In the genomic region with DNA sequence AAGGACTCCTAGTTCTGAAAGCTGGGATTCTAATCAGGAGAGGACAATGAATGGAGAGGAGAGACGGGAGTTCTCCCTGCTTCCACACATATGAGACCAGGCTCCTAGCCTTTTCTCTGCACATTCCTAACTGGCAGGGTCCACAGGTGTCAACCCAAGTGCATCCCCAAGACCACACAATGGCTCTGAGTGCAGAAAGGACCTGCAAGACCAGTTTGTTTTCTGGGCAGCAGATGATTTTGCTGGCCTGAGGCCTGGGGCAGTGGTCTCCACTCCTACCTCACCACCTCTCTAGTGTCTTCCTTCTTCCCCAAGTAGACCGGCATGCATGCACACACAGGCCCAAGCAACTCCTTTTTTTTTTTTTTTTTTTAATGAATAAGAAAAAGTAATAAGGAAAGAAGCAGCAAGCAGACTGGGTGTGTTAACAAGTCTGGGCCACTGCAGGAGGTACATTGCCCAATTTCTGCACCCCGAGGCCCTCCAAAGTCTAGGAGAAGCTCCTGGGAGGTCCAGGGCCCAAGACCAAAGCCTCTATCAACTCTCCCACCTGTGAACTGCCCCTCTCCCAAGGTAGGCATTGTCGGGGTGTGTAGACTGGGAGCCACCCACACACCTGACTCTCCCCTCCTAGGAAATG, we compare ENCODE assay signal across 8 cellular contexts. TPM values are rescaled to one million over a fixed set of nuclear protein-coding genes. Genes with fewer than 3 reads are reported as not detected.
DNase-seq lines count a peak whose midpoint lies in the region; ATAC-seq and TF ChIP-seq lines count a peak whose summit lies in the region.

No MANE protein-coding gene starts in this region.

- H3K9me3 Mint-ChIP-seq in CD8-positive, alpha-beta T cell, result peaks cover 6% of the 10 kb centered on the region
- peaks cover 5 to 11% (median 8%) of the 10 kb centered on the region in 6 donors for H3K9me3 Mint-ChIP-seq in immature natural killer cell

- peaks cover 6% of the 10 kb centered on the region for H3K4me1 ChIP-seq in CD8-positive, alpha-beta T cell (ENCODE audit: insufficient read depth, low read length)
- peaks cover 3 to 38% (median 8%) of the 10 kb centered on the region in 4 donors for H3K4me1 ChIP-seq in Peyer's patch
- H3K4me1 ChIP-seq in esophagus (ENCODE audit: control insufficient read depth in 2 of 2, insufficient read depth in 2 of 2, low read length in 1 of 2), result peaks cover 3 to 25% of the 10 kb centered on the region in 2 donors
- H3K4me1 ChIP-seq in ovary (ENCODE audit: insufficient read depth), result peaks cover 11% of the 10 kb centered on the region

- TF ChIP-seq EP300 in ovary (IDR thresholded peaks at IDR 0.05), result no peak

- no peak for ATAC-seq in CD8-positive, alpha-beta T cell
- no peak for ATAC-seq in HG03095 (IDR thresholded peaks at IDR 0.05; ENCODE audit: unreplicated experiment)

- DNase-seq in CD8-positive, alpha-beta T cell, result no peak
- DNase-seq in Peyer's patch (no peak), ovary (no peak), immature natural killer cell (no peak), HK-2 (ENCODE audit: unreplicated experiment) (no peak), NCI-H1930 (lab: John Stamatoyannopoulos, UW) (no peak)

- H3K4me1 Mint-ChIP-seq in CD8-positive, alpha-beta T cell (ENCODE audit: low read depth), result peaks cover 5% of the 10 kb centered on the region
- peaks cover 6 to 9% of the 10 kb centered on the region in 2 donors for H3K4me1 Mint-ChIP-seq in immature natural killer cell

- H3K4me3 Mint-ChIP-seq in CD8-positive, alpha-beta T cell, result peak overlapping the region; percentile 72
- H3K4me3 Mint-ChIP-seq in immature natural killer cell, result no peak overlapping the region

- H3K36me3 Mint-ChIP-seq in CD8-positive, alpha-beta T cell, result peaks cover 2% of the 10 kb centered on the region
- peaks cover 0 to 5% (median 5%) of the 10 kb centered on the region in 3 donors for H3K36me3 Mint-ChIP-seq in immature natural killer cell

- H3K4me3 ChIP-seq in CD8-positive, alpha-beta T cell (ENCODE audit: low read depth, low read length), result no peak overlapping the region
- H3K4me3 ChIP-seq in Peyer's patch (peak overlapping the region in 3 of 4 donors; percentile 57 to 92 (median 70)), esophagus (ENCODE audit: low read depth in 1 of 2, low read length in 2 of 2) (peak overlapping the region; percentile 89 to 94), ovary (peak overlapping the region; percentile 94)

- no peak for TF ChIP-seq CTCF in CD8-positive, alpha-beta T cell (IDR thresholded peaks at IDR 0.05)
- TF ChIP-seq CTCF in Peyer's patch (IDR thresholded peaks at IDR 0.05) (no peak), ovary (IDR thresholded peaks at IDR 0.05) (no peak)

- H3K27ac ChIP-seq in CD8-positive, alpha-beta T cell (ENCODE audit: low read depth, low read length), result no peak overlapping the region
- peak overlapping the region; percentile 66 to 96 (median 85) for H3K27ac ChIP-seq in Peyer's patch
- H3K27ac ChIP-seq in esophagus (ENCODE audit: low read depth in 2 of 2, low read length in 1 of 2), result peak overlapping the region; percentile 95 to 97
- H3K27ac ChIP-seq in ovary, result peak overlapping the region; percentile 89 to 99

- POLR2A ChIA-PET in CD8-positive, alpha-beta T cell (lab: Charles Lee), result no interaction called here

- no peaks in the 10 kb centered on the region for H3K27me3 ChIP-seq in CD8-positive, alpha-beta T cell (ENCODE audit: insufficient read depth, low read length)
- no peaks in the 10 kb centered on the region for H3K27me3 ChIP-seq in Peyer's patch
- H3K27me3 ChIP-seq in esophagus (ENCODE audit: control insufficient read depth in 1 of 2, insufficient read depth in 2 of 2, low read length in 2 of 2), result no peaks in the 10 kb centered on the region
- no peaks in the 10 kb centered on the region for H3K27me3 ChIP-seq in ovary

- H3K27me3 Mint-ChIP-seq in CD8-positive, alpha-beta T cell (ENCODE audit: low read depth), result peaks cover 46% of the 10 kb centered on the region
- peaks cover 13 to 22% (median 17%) of the 10 kb centered on the region in 3 donors for H3K27me3 Mint-ChIP-seq in immature natural killer cell (ENCODE audit: low read depth in 3 of 3)

- CTCF ChIA-PET in CD8-positive, alpha-beta T cell (lab: Charles Lee), result interaction anchor here (1.0 kb wide), 1 partner anchor 48 kb away, joined by 4 read pairs; no protein-coding TSS in a partner anchor

- H3K9me3 ChIP-seq in CD8-positive, alpha-beta T cell (ENCODE audit: low read length), result no peaks in the 10 kb centered on the region
- H3K9me3 ChIP-seq in Peyer's patch (no peaks in the 10 kb centered on the region), esophagus (ENCODE audit: control insufficient read depth in 2 of 2, insufficient read depth in 1 of 2, low read depth in 1 of 2, low read length in 1 of 2) (no peaks in the 10 kb centered on the region), ovary (no peaks in the 10 kb centered on the region)

- intact Hi-C loops in CD8-positive, alpha-beta T cell (cut with DNase I, micrococcal nuclease), result no loop called here
- intact Hi-C loops in ovary (cut with DNase I), result loop anchor here in 1 of 4 donors (5.0 kb wide), 1 partner anchor 45 kb away; no protein-coding TSS in a partner anchor

- H3K36me3 ChIP-seq in CD8-positive, alpha-beta T cell (ENCODE audit: insufficient read depth, low read length), result no peaks in the 10 kb centered on the region
- H3K36me3 ChIP-seq in Peyer's patch (no peaks in the 10 kb centered on the region), esophagus (ENCODE audit: control insufficient read depth in 2 of 2, insufficient read depth in 2 of 2, low read length in 1 of 2) (peaks cover 0 to 3% of the 10 kb centered on the region in 2 donors), ovary (no peaks in the 10 kb centered on the region)

- TF ChIP-seq POLR2A in Peyer's patch (IDR thresholded peaks at IDR 0.05) (no peak), ovary (IDR thresholded peaks at IDR 0.05) (no peak)

- H3K27ac Mint-ChIP-seq in CD8-positive, alpha-beta T cell, result no peak overlapping the region
- no peak overlapping the region for H3K27ac Mint-ChIP-seq in immature natural killer cell

- WGBS in esophagus, 2 donors, result 44 to 63% methylated on average over 4 of the region's 4 CpGs
- WGBS in ovary, 3 donors, result 48 to 61% (median 55%) methylated on average over 4 of the region's 4 CpGs

RNA-seq across cellular contexts. Expression of gene TSKU, which starts 1.2 kb away (rescaled TPM):
- total RNA-seq in CD8-positive, alpha-beta T cell, result not detected
- total RNA-seq in Peyer's patch (100 to 1,000 TPM in 2 of 4 donors, 10 to 100 TPM in 2; 27.2 to 152 (median 87.2) TPM), ovary (100 to 1,000 TPM in 1 of 7 donors, 10 to 100 TPM in 6; 19.2 to 114 (median 67.0) TPM)
- polyA plus RNA-seq in esophagus (10 to 100 TPM; 23.9 to 34.8 TPM), ovary (10 to 100 TPM; 19.3 to 22.0 TPM), immature natural killer cell (not detected)

Comparison
In these comparisons a context has a peak if more than half of its experiments do, and no peak if none do; other contexts are left out.
1. RNA of gene TSKU, which starts 1.2 kb away (total RNA-seq): 27.2 to 152 TPM in Peyer's patch and 19.2 to 114 TPM in ovary; not detected in CD8-positive, alpha-beta T cell; every median in the first group is over 10 times any median in the second.